Comparison of ENCODE assay signal across 8 cellular contexts in genomic region chr13:91802957-91803356, GRCh38.
"Had no signal": no experiment of that assay in that cellular context is flagged by ENCODE, and none has a peak within 500 bp of the region (broad histone marks: within the 10 kb centered on the region; RNA-seq: fewer than 3 reads in every experiment).

No MANE protein-coding gene starts in this region.

- FAIRE-seq: H1, H54, HTR-8/SVneo had no signal

- H3K4me2 ChIP-seq: GM23338 had no signal

- DNase-seq: H9, HCEC 1CT, HFFc6, KG1 had no signal

- H3K4me3 ChIP-seq: GM23338 had no signal
